ENCODE assay signal across 26 cellular contexts in the genomic region with DNA sequence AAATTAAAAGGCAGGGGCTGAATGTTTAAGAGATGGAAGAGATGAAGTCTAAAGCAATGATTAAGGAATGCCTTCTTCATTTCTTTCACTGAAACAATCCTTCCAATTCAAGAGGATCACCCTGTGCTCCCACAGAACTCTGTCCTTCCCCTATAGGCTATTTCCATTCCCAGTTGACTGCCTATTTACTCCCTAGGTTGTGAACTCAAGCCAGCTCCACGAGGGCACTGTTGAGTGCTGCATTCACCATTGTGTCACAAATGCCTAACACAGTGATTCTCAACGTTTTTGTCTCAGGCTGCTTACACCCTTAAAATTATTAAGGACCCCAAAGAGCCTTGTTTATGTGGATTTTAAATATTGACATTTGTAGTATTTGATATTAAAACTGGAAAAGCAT.
"Had no signal": no experiment of that assay in that cellular context is flagged by ENCODE, and none has a peak within 500 bp of the region (broad histone marks: within the 10 kb centered on the region; RNA-seq: fewer than 3 reads in every experiment).

No MANE protein-coding gene starts in this region.

- ATAC-seq: activated CD4-positive, alpha-beta T cell treated with anti-CD3 and anti-CD28 coated beads for 36 hours; activated T-helper 17 cell treated with anti-CD3 and anti-CD28 coated beads, Interleukin-2, amount 50 U/mL, for 72 hours; K562; PC-3; T-helper 17 cell had no signal

- DNase-seq: activated CD4-positive, alpha-beta memory T cell treated with anti-CD3 and anti-CD28 coated beads, Interleukin-2, amount 10 ng/mL, durations not matched to agents 7 days and 5 days; activated CD4-positive, alpha-beta T cell treated with anti-CD3 and anti-CD28 coated beads for 36 hours; activated CD4-positive, alpha-beta T cell treated with anti-CD3 and anti-CD28 coated beads, Interleukin-2, amount 50 U/mL, for 1 hour; activated CD4-positive, CD25-positive, alpha-beta regulatory T cell; activated gamma-delta T cell; activated naive CD4-positive, alpha-beta T cell treated with anti-CD3 and anti-CD28 coated beads for 36 hours; activated T-cell treated with anti-CD3 and anti-CD28 coated beads for 4 hours; activated T-cell treated with anti-CD3 and anti-CD28 coated beads, Interleukin-2, amount 50 U/mL, for 48 hours; Karpas-422; NCI-H1092; NCI-H1417; NCI-H2081; NCI-H446; NCI-H524 treated with DMSO at 0.1 percent for 48 hours; NCI-H774; NK-92 treated with Interleukin-12 subunit alpha and Interleukin-12 subunit beta, amount 100 ng/mL, for 24 hours; PC-3; SHP77; T-helper 17 cell; T-helper 9 cell had no signal

- H3K4me3 ChIP-seq: K562, SJSA1 had no signal

- H3K4me1 ChIP-seq: SJSA1 had no signal

- H3K36me3 Mint-ChIP-seq: activated naive CD8-positive, alpha-beta T cell; brain had no signal

- H3K27ac Mint-ChIP-seq: activated CD4-positive, alpha-beta memory T cell treated with anti-CD3 and anti-CD28 coated beads, Interleukin-2, amount 10 ng/mL, durations not matched to agents 7 days and 5 days; activated CD4-positive, alpha-beta T cell treated with anti-CD3 and anti-CD28 coated beads for 36 hours; activated naive CD4-positive, alpha-beta T cell treated with anti-CD3 and anti-CD28 coated beads for 36 hours; activated naive CD8-positive, alpha-beta T cell; activated T-helper 17 cell treated with anti-CD3 and anti-CD28 coated beads, Interleukin-2, amount 50 U/mL, for 72 hours; brain; T-helper 17 cell had no signal

- H3K27ac ChIP-seq: SJSA1 had no signal

- H3K27me3 Mint-ChIP-seq: activated naive CD8-positive, alpha-beta T cell; activated T-helper 17 cell treated with anti-CD3 and anti-CD28 coated beads, Interleukin-2, amount 50 U/mL, for 72 hours; brain; central memory CD8-positive, alpha-beta T cell; T-helper 17 cell had no signal

- H3K36me3 ChIP-seq: SJSA1 had no signal

- H3K9me3 ChIP-seq: SJSA1 had no signal

- H3K9me3 Mint-ChIP-seq: activated CD4-positive, alpha-beta memory T cell treated with anti-CD3 and anti-CD28 coated beads, Interleukin-2, amount 10 ng/mL, durations not matched to agents 7 days and 5 days; activated naive CD4-positive, alpha-beta T cell treated with anti-CD3 and anti-CD28 coated beads for 36 hours; activated T-helper 17 cell treated with anti-CD3 and anti-CD28 coated beads, Interleukin-2, amount 50 U/mL, for 72 hours; brain; central memory CD8-positive, alpha-beta T cell had no signal

- H3K4me3 Mint-ChIP-seq: activated CD4-positive, alpha-beta memory T cell treated with anti-CD3 and anti-CD28 coated beads, Interleukin-2, amount 10 ng/mL, durations not matched to agents 7 days and 5 days; activated CD4-positive, alpha-beta T cell treated with anti-CD3 and anti-CD28 coated beads for 36 hours; activated naive CD4-positive, alpha-beta T cell treated with anti-CD3 and anti-CD28 coated beads for 36 hours; activated naive CD8-positive, alpha-beta T cell; activated T-helper 17 cell treated with anti-CD3 and anti-CD28 coated beads, Interleukin-2, amount 50 U/mL, for 72 hours; brain; central memory CD8-positive, alpha-beta T cell; T-helper 17 cell had no signal
